ENCODE assay signal across 15 cellular contexts in the genomic region with DNA sequence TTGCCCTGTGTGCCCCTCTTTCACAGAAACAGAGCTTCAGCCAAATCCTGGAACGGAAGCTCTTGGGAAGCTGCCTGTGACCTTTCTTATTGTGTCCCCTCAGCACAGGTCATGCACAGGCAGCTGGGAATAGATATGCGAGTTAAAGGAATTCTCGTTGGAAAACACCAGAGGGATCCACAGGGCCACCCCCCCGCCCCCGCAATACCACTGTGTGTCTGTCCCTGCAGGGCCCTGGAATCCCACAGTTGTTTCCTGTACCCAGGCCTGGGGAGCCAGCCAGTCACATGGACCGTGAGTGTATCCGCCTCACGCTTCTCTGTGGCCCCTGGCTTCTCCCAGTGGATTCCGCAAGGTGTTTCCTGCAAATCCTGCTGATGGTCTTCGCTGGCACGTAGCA. TPM values are rescaled to one million over a fixed set of nuclear protein-coding genes. Genes with fewer than 3 reads are reported as not detected.
DNase-seq lines count a peak whose midpoint lies in the region; ATAC-seq and TF ChIP-seq lines count a peak whose summit lies in the region.
"Had no signal": no experiment of that assay in that cellular context is flagged by ENCODE, and none has a peak within 500 bp of the region (broad histone marks: within the 10 kb centered on the region; RNA-seq: fewer than 3 reads in every experiment).

No MANE protein-coding gene starts in this region.

- H2AFZ ChIP-seq in GM23248 = no peak overlapping the region

- TF ChIP-seq CTCF in endodermal cell (conservative IDR thresholded peaks at IDR 0.05) (no peak), retinal pigment epithelial cell (conservative IDR thresholded peaks at IDR 0.05; ENCODE audit: low read depth, low read length) (no peak)

- ATAC-seq in left lobe of liver = peak; percentile 74
- no peak for ATAC-seq in GM19023 (IDR thresholded peaks at IDR 0.05; ENCODE audit: unreplicated experiment)
- ATAC-seq in stimulated activated naive CD8-positive, alpha-beta T cell treated with anti-CD3 and anti-CD28 coated beads, Interleukin-15, amount 100 ng/mL, for 72 hours = no peak
- ATAC-seq: naive thymus-derived CD8-positive, alpha-beta T cell had no signal

- H3K27me3 ChIP-seq in GM23248 (replicated peaks; ENCODE audit: insufficient read depth) = no peaks in the 10 kb centered on the region
- H3K27me3 ChIP-seq in endodermal cell (ENCODE audit: control insufficient read depth, insufficient read depth, low read length, poor library complexity, severe bottlenecking) = no peaks in the 10 kb centered on the region
- H3K27me3 ChIP-seq: tibial artery had no signal

- H3K9me3 ChIP-seq in GM23248 (ENCODE audit: low read depth) (no peaks in the 10 kb centered on the region), endodermal cell (ENCODE audit: control insufficient read depth, low read length) (no peaks in the 10 kb centered on the region)
- H3K9me3 ChIP-seq: tibial artery had no signal

- H3K4me3 ChIP-seq in GM23248 (no peak overlapping the region), endodermal cell (ENCODE audit: low read length) (no peak overlapping the region), retinal pigment epithelial cell (ENCODE audit: low read length) (no peak overlapping the region)
- H3K4me3 ChIP-seq: tibial artery had no signal

- H3K27ac Mint-ChIP-seq in endodermal cell = peak overlapping the region; percentile 87
- H3K27ac Mint-ChIP-seq in stimulated activated naive CD8-positive, alpha-beta T cell treated with anti-CD3 and anti-CD28 coated beads, Interleukin-15, amount 100 ng/mL, for 72 hours = no peak overlapping the region

- no peaks in the 10 kb centered on the region for H3K9me3 Mint-ChIP-seq in endodermal cell
- H3K9me3 Mint-ChIP-seq in stimulated activated naive CD8-positive, alpha-beta T cell treated with anti-CD3 and anti-CD28 coated beads, Interleukin-15, amount 100 ng/mL, for 72 hours = no peaks in the 10 kb centered on the region
- H3K9me3 Mint-ChIP-seq: naive thymus-derived CD8-positive, alpha-beta T cell had no signal

- DNase-seq in GM23248 = no peak
- DNase-seq in endodermal cell = peak; percentile 54
- DNase-seq in left lobe of liver (ENCODE audit: low spot score) = peak; percentile 57
- peak; percentile 42 for DNase-seq in retinal pigment epithelial cell (ENCODE audit: low read depth)
- no peak for DNase-seq in COLO668 (lab: John Stamatoyannopoulos, UW; ENCODE audit: unreplicated experiment)
- DNase-seq in NCI-H748 treated with DMSO at 0.1 percent for 48 hours (lab: John Stamatoyannopoulos, UW) = no peak
- no peak for DNase-seq in stimulated activated naive CD8-positive, alpha-beta T cell treated with anti-CD3 and anti-CD28 coated beads, Interleukin-15, amount 100 ng/mL, for 72 hours
- DNase-seq: activated gamma-delta T cell treated with Interleukin-2 at 50 U/mL for 16 hours; naive thymus-derived CD8-positive, alpha-beta T cell; NCI-H1436 treated with DMSO at 0.1 percent for 48 hours; NCI-H69; stimulated activated CD4-positive, alpha-beta T cell treated with anti-CD3 and anti-CD28 coated beads, Interleukin-12 subunit alpha, Interleukin-12 subunit beta, amount 100 ng/mL, for 4 hours had no signal

- peaks cover 98% of the 10 kb centered on the region for H3F3A ChIP-seq in GM23248 (ENCODE audit: insufficient read depth)

- H3K27me3 Mint-ChIP-seq in endodermal cell (ENCODE audit: insufficient read depth) = no peaks in the 10 kb centered on the region
- H3K27me3 Mint-ChIP-seq in stimulated activated naive CD8-positive, alpha-beta T cell treated with anti-CD3 and anti-CD28 coated beads, Interleukin-15, amount 100 ng/mL, for 72 hours = no peaks in the 10 kb centered on the region
- H3K27me3 Mint-ChIP-seq: naive thymus-derived CD8-positive, alpha-beta T cell had no signal

- H3K9me2 ChIP-seq in GM23248 (ENCODE audit: insufficient read depth) = no peaks in the 10 kb centered on the region

- H3K4me2 ChIP-seq in GM23248 (ENCODE audit: unreplicated experiment) = no peak overlapping the region
- H3K4me2 ChIP-seq: KMS-11 had no signal

- WGBS in GM23248 (ENCODE audit: low coverage in 1 of 2, low lambda C conversion rate in 2 of 2, missing lambda C conversion rate in 2 of 2), 2 experiments = 90 to 96% methylated on average over 11 of the region's 11 CpGs
- 72 to 79% methylated on average over 11 of the region's 11 CpGs for WGBS in endodermal cell (ENCODE audit: insufficient coverage in 1 of 2, insufficient read length in 1 of 2), 2 experiments

- peaks cover 34% of the 10 kb centered on the region for H4K20me1 ChIP-seq in GM23248 (ENCODE audit: insufficient read depth)

- peaks cover 19% of the 10 kb centered on the region for H3K4me1 Mint-ChIP-seq in endodermal cell
- H3K4me1 Mint-ChIP-seq in stimulated activated naive CD8-positive, alpha-beta T cell treated with anti-CD3 and anti-CD28 coated beads, Interleukin-15, amount 100 ng/mL, for 72 hours = no peaks in the 10 kb centered on the region

- H3K9ac ChIP-seq in GM23248 = peak overlapping the region; percentile 7; the same call in 1 of the 2 replicates
- H3K9ac ChIP-seq in endodermal cell (ENCODE audit: extremely low read depth, low read length, poor library complexity, severe bottlenecking) = no peak overlapping the region
- H3K9ac ChIP-seq: KMS-11 had no signal

- H3K36me3 Mint-ChIP-seq in endodermal cell (ENCODE audit: low read depth) = no peaks in the 10 kb centered on the region
- H3K36me3 Mint-ChIP-seq: naive thymus-derived CD8-positive, alpha-beta T cell had no signal

- peaks cover 58% of the 10 kb centered on the region for H3K36me3 ChIP-seq in GM23248 (ENCODE audit: low read depth)
- peaks cover 6% of the 10 kb centered on the region for H3K36me3 ChIP-seq in endodermal cell (ENCODE audit: control insufficient read depth, insufficient read depth, low read length)

- H3K27ac ChIP-seq in GM23248 = peak overlapping the region; percentile 56
- peak overlapping the region; percentile 58 for H3K27ac ChIP-seq in endodermal cell (ENCODE audit: low read depth, low read length)
- H3K27ac ChIP-seq: KMS-11 had no signal

- peaks cover 99% of the 10 kb centered on the region for H3K79me2 ChIP-seq in GM23248 (ENCODE audit: insufficient read depth)

- in situ Hi-C loops in GM23248 (cut with MboI) = no loop called here

- H3K4me1 ChIP-seq in GM23248 (ENCODE audit: insufficient read depth) = 0 out of 2 replicates have a peak, but pooled peaks cover 4% of the 10 kb centered on the region
- peaks cover 8% of the 10 kb centered on the region for H3K4me1 ChIP-seq in endodermal cell (ENCODE audit: control insufficient read depth, insufficient read depth, low read length)

- no peak overlapping the region for H3K4me3 Mint-ChIP-seq in endodermal cell
- no peak overlapping the region for H3K4me3 Mint-ChIP-seq in stimulated activated naive CD8-positive, alpha-beta T cell treated with anti-CD3 and anti-CD28 coated beads, Interleukin-15, amount 100 ng/mL, for 72 hours
- H3K4me3 Mint-ChIP-seq: naive thymus-derived CD8-positive, alpha-beta T cell had no signal

RNA-seq across cellular contexts. Expression of gene TIMP3, which starts 29.0 kb away (rescaled TPM):
- 1,244 and 1,254 TPM in 2 replicates for total RNA-seq in GM23248 (2014; rRNA removed; shearing (Covaris generic))
- 1,465 and 1,490 TPM in 2 replicates for polyA plus RNA-seq in GM23248 (2016; fragmentation: Nextera tagmentation; extraction: Ambion mirVana)
- total RNA-seq in endodermal cell = 10 to 100 TPM in 1 of 2 donors, 1 to 10 TPM in 1; 6.3 to 17.1 TPM
- 20.9 TPM for polyA plus RNA-seq in endodermal cell (2013, experiment 1 of 2)
- 21.2 TPM for polyA plus RNA-seq in endodermal cell (2013, experiment 2 of 2)
- total RNA-seq in left lobe of liver = 26.7 TPM
- polyA plus RNA-seq: naive thymus-derived CD8-positive, alpha-beta T cell had no signal

Comparison
In these comparisons a context has a peak if more than half of its experiments do, and no peak if none do; other contexts are left out.
1. DNase-seq: peak in endodermal cell (single experiment), left lobe of liver (single experiment) and retinal pigment epithelial cell (single experiment); none in GM23248 (single experiment), COLO668 (single experiment), NCI-H748 treated with DMSO at 0.1 percent for 48 hours (single experiment) and stimulated activated naive CD8-positive, alpha-beta T cell treated with anti-CD3 and anti-CD28 coated beads, Interleukin-15, amount 100 ng/mL, for 72 hours (0 of 2).
2. RNA of gene TIMP3, which starts 29.0 kb away (total RNA-seq): 1,244 to 1,254 TPM in GM23248; 26.7 TPM in left lobe of liver (single experiment) and 6.3 to 17.1 TPM in endodermal cell; every median in the first group is over 10 times any median in the second.